Comparison of ENCODE assay signal across 31 cellular contexts in genomic region chr10:119243478-119243877, GRCh38. TPM values are rescaled to one million over a fixed set of nuclear protein-coding genes. Genes with fewer than 3 reads are reported as not detected.
A peak's percentile ranks its signal among the peaks of the same experiment; 100 is the strongest.
DNase-seq lines count a peak whose midpoint lies in the region; ATAC-seq, FAIRE-seq and TF ChIP-seq lines count a peak whose summit lies in the region.
"Had no signal": no experiment of that assay in that cellular context is flagged by ENCODE, and none has a peak within 500 bp of the region (broad histone marks: within the 10 kb centered on the region; RNA-seq: fewer than 3 reads in every experiment).

No MANE protein-coding gene starts in this region.

- no peak for TF ChIP-seq CTCF in A549 (IDR thresholded peaks at IDR 0.05)
- no peak for TF ChIP-seq CTCF in ascending aorta (IDR thresholded peaks at IDR 0.05)
- no peak for TF ChIP-seq CTCF in hepatocyte (IDR thresholded peaks at IDR 0.05; ENCODE audit: poor library complexity)
- no peak for TF ChIP-seq CTCF in osteocyte (IDR thresholded peaks at IDR 0.05)
- TF ChIP-seq CTCF in testis (IDR thresholded peaks at IDR 0.05), result no peak

- peak overlapping the region; percentile 78 for H3K27ac Mint-ChIP-seq in osteocyte (ENCODE audit: unreplicated experiment)
- H3K27ac Mint-ChIP-seq: activated CD8-positive, alpha-beta T cell treated with anti-CD3 and anti-CD28 coated beads, Interleukin-2, amount 10 ng/mL, durations not matched to agents 7 days and 5 days; B cell; memory B cell; T-cell had no signal

- no peaks in the 10 kb centered on the region for H4K20me1 ChIP-seq in hepatocyte (ENCODE audit: insufficient read depth, poor library complexity, severe bottlenecking)

- TF ChIP-seq POLR2A in A549 (IDR thresholded peaks at IDR 0.05; ENCODE audit: low read length), result no peak
- no peak for TF ChIP-seq POLR2A in testis (IDR thresholded peaks at IDR 0.05)

- H3K36me3 ChIP-seq in ascending aorta (no peaks in the 10 kb centered on the region), hepatocyte (replicated peaks; ENCODE audit: insufficient read depth, low read depth) (no peaks in the 10 kb centered on the region), testis (ENCODE audit: low read depth, missing control alignments) (no peaks in the 10 kb centered on the region)
- H3K36me3 ChIP-seq: adrenal gland, brain microvascular endothelial cell, HAP-1, Peyer's patch, sigmoid colon had no signal

- H3K9me3 Mint-ChIP-seq in osteocyte (ENCODE audit: unreplicated experiment), result no peaks in the 10 kb centered on the region
- H3K9me3 Mint-ChIP-seq: memory B cell, T-cell had no signal

- ATAC-seq in A549 (no peak), GM21576 (IDR thresholded peaks at IDR 0.05; ENCODE audit: unreplicated experiment) (no peak)
- ATAC-seq: activated CD8-positive, alpha-beta T cell treated with anti-CD3 and anti-CD28 coated beads, Interleukin-2, amount 10 ng/mL, durations not matched to agents 7 days and 5 days; esophagus mucosa; GM12878; T-cell had no signal

- intact Hi-C loops in ascending aorta (cut with DNase I), result no loop called here
- intact Hi-C loops in testis (cut with DNase I; ENCODE audit: low total_unique reads), result no loop called here

- peak overlapping the region; percentile 14 for H3K4me3 Mint-ChIP-seq in osteocyte (ENCODE audit: unreplicated experiment)
- H3K4me3 Mint-ChIP-seq: activated CD8-positive, alpha-beta T cell treated with anti-CD3 and anti-CD28 coated beads, Interleukin-2, amount 10 ng/mL, durations not matched to agents 7 days and 5 days; B cell; memory B cell; T-cell had no signal

- no peak for TF ChIP-seq RAD21 in A549 (conservative IDR thresholded peaks at IDR 0.05 in 1 of 2, IDR thresholded peaks at IDR 0.05 in 1 of 2)

- TF ChIP-seq EP300 in A549 (IDR thresholded peaks at IDR 0.05), result no peak

- H3K4me1 ChIP-seq in A549 (peaks cover 18% of the 10 kb centered on the region), ascending aorta (peaks cover 7 to 33% of the 10 kb centered on the region in 2 donors), hepatocyte (ENCODE audit: insufficient read depth) (peaks cover 34% of the 10 kb centered on the region), testis (no peaks in the 10 kb centered on the region)
- H3K4me1 ChIP-seq: HAP-1 had no signal

- POLR2A ChIA-PET in A549 (lab: Yijun Ruan, JAX), result interaction anchor here (1.4 kb wide), 1 partner anchor 36 kb away, joined by 3 read pairs; the partner anchor contains the start of gene GRK5

- H3K9me2 ChIP-seq in hepatocyte (replicated peaks; ENCODE audit: insufficient read depth), result no peaks in the 10 kb centered on the region

- 62% methylated on average over 2 of the region's 2 CpGs for WGBS in A549 (ENCODE audit: missing lambda C conversion rate)
- 31% methylated on average over 2 of the region's 2 CpGs for whole genome bisulfite sequencing in hepatocyte (ENCODE audit: low lambda C conversion rate, missing lambda C conversion rate)
- 43 to 57% methylated on average over 2 of the region's 2 CpGs for WGBS in testis, 2 donors

- CTCF ChIA-PET in A549 (lab: Yijun Ruan, JAX), result interaction anchor here (0.8 to 20.8 kb wide), 4 partner anchors 11 to 299 kb away, joined by 3 to 186 read pairs (median 3); partner anchors contain the start of genes GRK5 and RGS10

- H3K36me3 Mint-ChIP-seq in osteocyte (ENCODE audit: unreplicated experiment), result no peaks in the 10 kb centered on the region
- H3K36me3 Mint-ChIP-seq: memory B cell had no signal

- H3K9me3 ChIP-seq in A549, result no peaks in the 10 kb centered on the region
- H3K9me3 ChIP-seq in ascending aorta, result no peaks in the 10 kb centered on the region
- no peaks in the 10 kb centered on the region for H3K9me3 ChIP-seq in hepatocyte (ENCODE audit: low read depth)
- H3K9me3 ChIP-seq in testis, result no peaks in the 10 kb centered on the region
- H3K9me3 ChIP-seq: adrenal gland, HAP-1, Peyer's patch, sigmoid colon had no signal

- H3K4me2 ChIP-seq in A549, result 0 out of 3 replicates have a peak overlapping the region, but pooled peaks have one; percentile 19
- peak overlapping the region; percentile 59 for H3K4me2 ChIP-seq in hepatocyte

- no peak for FAIRE-seq in A549 (lab: Jason Lieb, UNC)
- FAIRE-seq: A204.1, colon, GM12878, kidney had no signal

- H3K79me2 ChIP-seq in hepatocyte, result peaks cover 85% of the 10 kb centered on the region

- H3K4me3 ChIP-seq in A549 (no peak overlapping the region), ascending aorta (no peak overlapping the region), hepatocyte (no peak overlapping the region), testis (no peak overlapping the region)
- H3K4me3 ChIP-seq: adrenal gland, GM12878, HAP-1, Peyer's patch, sigmoid colon had no signal

- no peaks in the 10 kb centered on the region for H3K27me3 Mint-ChIP-seq in osteocyte (ENCODE audit: unreplicated experiment)
- H3K27me3 Mint-ChIP-seq: B cell, memory B cell, T-cell had no signal

- H3K27ac ChIP-seq in A549, result no peak overlapping the region
- H3K27ac ChIP-seq in ascending aorta, result peak overlapping the region; percentile 46 to 64
- peak overlapping the region; percentile 78 for H3K27ac ChIP-seq in hepatocyte
- H3K27ac ChIP-seq in testis, result peak overlapping the region in 1 of 2 donors; percentile 54
- H3K27ac ChIP-seq: brain microvascular endothelial cell, Peyer's patch, sigmoid colon had no signal

- H3K27me3 ChIP-seq in ascending aorta (no peaks in the 10 kb centered on the region), hepatocyte (no peaks in the 10 kb centered on the region), testis (no peaks in the 10 kb centered on the region)
- H3K27me3 ChIP-seq: adrenal gland, brain microvascular endothelial cell, Peyer's patch, sigmoid colon had no signal

- DNase-seq in A549 (ENCODE audit: low read depth in 1 of 2, low spot score in 1 of 2) (no peak), ascending aorta (ENCODE audit: low spot score in 2 of 2) (no peak), hepatocyte (ENCODE audit: low spot score) (no peak), osteocyte (ENCODE audit: extremely low spot score, unreplicated experiment) (no peak), NCI-H524 treated with DMSO at 0.1 percent for 48 hours (lab: John Stamatoyannopoulos, UW) (no peak), SIG-M5 treated with dmso at 0.1 percent for 504 hours (lab: John Stamatoyannopoulos, UW; ENCODE audit: unreplicated experiment) (no peak), testis (no peak)
- DNase-seq: activated CD8-positive, alpha-beta T cell treated with anti-CD3 and anti-CD28 coated beads, Interleukin-2, amount 10 ng/mL, durations not matched to agents 7 days and 5 days; activated naive CD4-positive, alpha-beta T cell; activated T-cell treated with anti-CD3 and anti-CD28 coated beads, Interleukin-2, amount 50 U/mL, for 1 hour; adrenal gland; brain microvascular endothelial cell; DMS79 treated with DMSO at 0.1 percent for 48 hours; effector CD8-positive, alpha-beta T cell; Karpas-422; kidney; MV-4-11; Peyer's patch; posterior cingulate gyrus; SIG-M5; sigmoid colon; stimulated activated CD4-positive, alpha-beta T cell treated with anti-CD3 and anti-CD28 coated beads, Interleukin-15, amount 100 ng/mL, for 24 hours; T-cell had no signal

- peaks cover 86% of the 10 kb centered on the region for H3K4me1 Mint-ChIP-seq in osteocyte (ENCODE audit: unreplicated experiment)

- no peak overlapping the region for H2AFZ ChIP-seq in hepatocyte

TF ChIP-seq in A549, 52 proteins besides CTCF, POLR2A, EP300 and RAD21:
- TF ChIP-seq BCL3 (IDR thresholded peaks at IDR 0.05), result no peak
- TF ChIP-seq CEBPB (IDR thresholded peaks at IDR 0.05), result no peak

RNA-seq across cellular contexts. Expression of gene GRK5, which starts 36.1 kb away (rescaled TPM):
- polyA plus RNA-seq in A549 (2011; rRNA removed) (5.0 and 5.4 TPM in 2 replicates), A549 (2017; fragmentation: RNase III; extraction: RNeasy Plus Mini Kit Qiagen cat#74134 plus additional on column Dnase treatment) (7.7 to 7.9 TPM (median 7.8 TPM) in 3 replicates), hepatocyte (7.6 and 8.7 TPM in 2 replicates), testis (ENCODE audit: insufficient read depth, low read depth, low replicate concordance) (10.3 TPM)
- 5.7 and 6.3 TPM in 2 replicates for polyA plus RNA-seq in A549 (2012; cell fraction: cytosol; rRNA removed)
- polyA plus RNA-seq in A549 (2012; cell fraction: nucleus; rRNA removed), result 4.3 and 6.0 TPM in 2 replicates
- polyA minus RNA-seq in A549 (2011; rRNA and poly(A)+ RNA removed), result 3.8 and 5.5 TPM in 2 replicates
- total RNA-seq in ascending aorta (75.5 TPM), hepatocyte (19.9 and 20.5 TPM in 2 replicates), osteocyte (43.2 and 45.9 TPM in 2 replicates), testis (1 to 10 TPM; 4.5 to 5.5 TPM)

Comparison
In these comparisons a context has a peak if more than half of its experiments do, and no peak if none do; other contexts are left out.
1. H3K27ac ChIP-seq: peak in ascending aorta (2 of 2) and hepatocyte (single experiment); none in A549 (0 of 2).